ENCODE assay signal across 22 cellular contexts in genomic region chr12:132071837-132072384, GRCh38.
DNase-seq lines count a peak whose midpoint lies in the region; ATAC-seq, FAIRE-seq and TF ChIP-seq lines count a peak whose summit lies in the region.
"Had no signal": no experiment of that assay in that cellular context is flagged by ENCODE, and none has a peak within 500 bp of the region (broad histone marks: within the 10 kb centered on the region; RNA-seq: fewer than 3 reads in every experiment).

No MANE protein-coding gene starts in this region.

- TF ChIP-seq CTCF in BE2C (IDR thresholded peaks at IDR 0.05; ENCODE audit: low read depth, low read length) (no peak), kidney (IDR thresholded peaks at IDR 0.05; ENCODE audit: borderline replicate concordance, extremely low read depth, insufficient read depth) (no peak)

- H3K9me3 Mint-ChIP-seq in activated T-cell treated with anti-CD3 and anti-CD28 coated beads, Interleukin-2, amount 50 U/mL, for 72 hours = no peaks in the 10 kb centered on the region
- no peaks in the 10 kb centered on the region for H3K9me3 Mint-ChIP-seq in dendritic cell treated with granulocyte-macrophage colony-stimulating factor and Interleukin-4, amounts not matched to agents 40 ng/mL and 50 ng/mL, for 4 days
- H3K9me3 Mint-ChIP-seq: CD8-positive, alpha-beta memory T cell had no signal

- no peak for DNase-seq in activated T-cell treated with anti-CD3 and anti-CD28 coated beads, Interleukin-2, amount 50 U/mL, for 72 hours
- DNase-seq in activated T-cell treated with anti-CD3 and anti-CD28 coated beads, Interleukin-2, amount 50 U/mL, for 1 hour = no peak
- DNase-seq in sciatic nerve (ENCODE audit: low spot score) = peak; percentile 39
- no peak for DNase-seq in BE2C
- DNase-seq in kidney = no peak
- DNase-seq: activated naive CD4-positive, alpha-beta T cell treated with Interleukin-2 at 50 U/mL for 16 hours; brain microvascular endothelial cell; CD8-positive, alpha-beta memory T cell; dorsolateral prefrontal cortex; left ventricle myocardium inferior; MM.1S; NCI-H2081 treated with DMSO at 0.1 percent for 48 hours; NCI-H524 treated with DMSO at 0.1 percent for 48 hours; stomach had no signal

- H3K4me1 Mint-ChIP-seq in activated T-cell treated with anti-CD3 and anti-CD28 coated beads, Interleukin-2, amount 50 U/mL, for 72 hours (ENCODE audit: low read depth) = peaks cover 4% of the 10 kb centered on the region
- H3K4me1 Mint-ChIP-seq in dendritic cell treated with granulocyte-macrophage colony-stimulating factor and Interleukin-4, amounts not matched to agents 40 ng/mL and 50 ng/mL, for 4 days (ENCODE audit: low read depth) = peaks cover 21% of the 10 kb centered on the region

- H3K9me3 ChIP-seq in BE2C (no peaks in the 10 kb centered on the region), kidney (ENCODE audit: control insufficient read depth in 1 of 2, low read length in 2 of 2) (no peaks in the 10 kb centered on the region)
- H3K9me3 ChIP-seq: A549, left ventricle myocardium inferior, Peyer's patch, stomach had no signal

- H3K27me3 Mint-ChIP-seq in activated T-cell treated with anti-CD3 and anti-CD28 coated beads, Interleukin-2, amount 50 U/mL, for 72 hours (ENCODE audit: low read depth) = no peaks in the 10 kb centered on the region
- H3K27me3 Mint-ChIP-seq in dendritic cell treated with granulocyte-macrophage colony-stimulating factor and Interleukin-4, amounts not matched to agents 40 ng/mL and 50 ng/mL, for 4 days = no peaks in the 10 kb centered on the region

- no peaks in the 10 kb centered on the region for H3K27me3 ChIP-seq in BE2C
- H3K27me3 ChIP-seq: brain microvascular endothelial cell, dorsolateral prefrontal cortex, Peyer's patch, stomach had no signal

- FAIRE-seq in kidney (lab: Jason Lieb, UNC) = no peak
- FAIRE-seq: A549, G401.6, urothelium cell line had no signal

- no peak overlapping the region for H3K27ac ChIP-seq in kidney (ENCODE audit: low read depth in 2 of 2, low read length in 2 of 2)
- H3K27ac ChIP-seq: A549, brain microvascular endothelial cell, dorsolateral prefrontal cortex, left ventricle myocardium inferior, VCaP had no signal

- no peak overlapping the region for H3K4me3 Mint-ChIP-seq in activated T-cell treated with anti-CD3 and anti-CD28 coated beads, Interleukin-2, amount 50 U/mL, for 72 hours
- no peak overlapping the region for H3K4me3 Mint-ChIP-seq in dendritic cell treated with granulocyte-macrophage colony-stimulating factor and Interleukin-4, amounts not matched to agents 40 ng/mL and 50 ng/mL, for 4 days
- H3K4me3 Mint-ChIP-seq: CD8-positive, alpha-beta memory T cell had no signal

- H3K9ac ChIP-seq in kidney (ENCODE audit: low read length in 2 of 2) = no peak overlapping the region

- intact Hi-C loops in dendritic cell treated with granulocyte-macrophage colony-stimulating factor and Interleukin-4, amounts not matched to agents 40 ng/mL and 50 ng/mL, for 4 days (cut with micrococcal nuclease) = no loop called here
- intact Hi-C loops in sciatic nerve (cut with DNase I) = no loop called here
- intact Hi-C loops in kidney (cut with DNase I) = no loop called here

- H3K36me3 Mint-ChIP-seq in activated T-cell treated with anti-CD3 and anti-CD28 coated beads, Interleukin-2, amount 50 U/mL, for 72 hours (ENCODE audit: insufficient read depth in 2 of 2) = peaks cover 8 to 10% of the 10 kb centered on the region in 2 donors
- H3K36me3 Mint-ChIP-seq in dendritic cell treated with granulocyte-macrophage colony-stimulating factor and Interleukin-4, amounts not matched to agents 40 ng/mL and 50 ng/mL, for 4 days (ENCODE audit: low read depth) = peaks cover 95% of the 10 kb centered on the region

- no peak overlapping the region for H3K4me3 ChIP-seq in BE2C (ENCODE audit: low read depth, low read length)
- no peak overlapping the region for H3K4me3 ChIP-seq in kidney (ENCODE audit: low read length in 2 of 2)
- H3K4me3 ChIP-seq: A549, dorsolateral prefrontal cortex, left ventricle myocardium inferior, stomach had no signal

- H3K4me1 ChIP-seq in BE2C = no peaks in the 10 kb centered on the region
- H3K4me1 ChIP-seq in kidney (ENCODE audit: control insufficient read depth in 1 of 2, insufficient read depth in 1 of 2, low read depth in 1 of 2, low read length in 2 of 2) = no peaks in the 10 kb centered on the region
- H3K4me1 ChIP-seq: A549, stomach had no signal

- H3K36me3 ChIP-seq in BE2C = peaks cover 40% of the 10 kb centered on the region
- peaks cover 33 to 41% of the 10 kb centered on the region in 2 donors for H3K36me3 ChIP-seq in kidney (ENCODE audit: control insufficient read depth in 1 of 2, insufficient read depth in 2 of 2, low read length in 2 of 2)

- H3K27ac Mint-ChIP-seq in activated T-cell treated with anti-CD3 and anti-CD28 coated beads, Interleukin-2, amount 50 U/mL, for 72 hours = peak overlapping the region; percentile 58
- peak overlapping the region; percentile 33 for H3K27ac Mint-ChIP-seq in dendritic cell treated with granulocyte-macrophage colony-stimulating factor and Interleukin-4, amounts not matched to agents 40 ng/mL and 50 ng/mL, for 4 days

- no peak for ATAC-seq in activated T-cell treated with anti-CD3 and anti-CD28 coated beads, Interleukin-2, amount 50 U/mL, for 72 hours (replicated peaks in 1 of 2)
- ATAC-seq in HG02840 (IDR thresholded peaks at IDR 0.05; ENCODE audit: low FRiP score, unreplicated experiment) (peak; percentile 17), sciatic nerve (no peak), HG03025 (IDR thresholded peaks at IDR 0.05; ENCODE audit: low FRiP score, unreplicated experiment) (no peak)
- ATAC-seq: A549 had no signal
